In genomic region chr19:35546532-35546931, GRCh38 we compare ENCODE assay signal across 10 cellular contexts. TPM values are rescaled to one million over a fixed set of nuclear protein-coding genes. Genes with fewer than 3 reads are reported as not detected.
DNase-seq lines count a peak whose midpoint lies in the region; ATAC-seq and TF ChIP-seq lines count a peak whose summit lies in the region.
"Had no signal": no experiment of that assay in that cellular context is flagged by ENCODE, and none has a peak within 500 bp of the region (broad histone marks: within the 10 kb centered on the region; RNA-seq: fewer than 3 reads in every experiment).

No MANE protein-coding gene starts in this region.

- no peak overlapping the region for H3K27ac ChIP-seq in RWPE2 (ENCODE audit: poor library complexity, severe bottlenecking)
- no peak overlapping the region for H3K27ac ChIP-seq in esophagus muscularis mucosa (replicated peaks in 1 of 4)

- TF ChIP-seq POLR2A in esophagus muscularis mucosa (IDR thresholded peaks at IDR 0.05; ENCODE audit: low read depth), result no peak

- WGBS in esophagus muscularis mucosa, result 90% methylated on average over 8 of the region's 8 CpGs

- intact Hi-C loops in esophagus muscularis mucosa (cut with DNase I), result loop anchor here (5.0 kb wide), 3 partner anchors 66 to 171 kb away; partner anchors contain the start of genes HAUS5, KMT2B and RBM42

- no peak for ATAC-seq in RWPE2 (ENCODE audit: low read depth)
- no peak for ATAC-seq in HG02571 (IDR thresholded peaks at IDR 0.05; ENCODE audit: unreplicated experiment)
- no peak for ATAC-seq in HG02870 (IDR thresholded peaks at IDR 0.05; ENCODE audit: unreplicated experiment)

- H3K36me3 ChIP-seq in RWPE2 (ENCODE audit: low read depth) (peaks cover 19% of the 10 kb centered on the region), esophagus muscularis mucosa (peaks cover 4 to 31% (median 21%) of the 10 kb centered on the region in 4 donors)

- H3K4me1 ChIP-seq in RWPE2 (ENCODE audit: insufficient read depth, poor library complexity, severe bottlenecking) (peaks cover 6% of the 10 kb centered on the region), esophagus muscularis mucosa (peaks cover 16 to 38% (median 28%) of the 10 kb centered on the region in 4 donors)

- no peaks in the 10 kb centered on the region for H3K9me3 ChIP-seq in RWPE2 (ENCODE audit: severe bottlenecking)
- H3K9me3 ChIP-seq in esophagus muscularis mucosa, result no peaks in the 10 kb centered on the region

- TF ChIP-seq CTCF in GM12865 (IDR thresholded peaks at IDR 0.05; ENCODE audit: insufficient read depth, low read depth, low read length, missing control alignments) (no peak), RWPE2 (IDR thresholded peaks at IDR 0.05; ENCODE audit: poor library complexity, severe bottlenecking) (no peak), esophagus muscularis mucosa (IDR thresholded peaks at IDR 0.05) (no peak)

- no peak for TF ChIP-seq EP300 in esophagus muscularis mucosa (IDR thresholded peaks at IDR 0.05)

- H3K27me3 ChIP-seq in RWPE2 (ENCODE audit: insufficient read depth, poor library complexity, severe bottlenecking) (no peaks in the 10 kb centered on the region), esophagus muscularis mucosa (no peaks in the 10 kb centered on the region)

- DNase-seq in GM12865 (ENCODE audit: low read depth), result no peak
- DNase-seq in RWPE2 (ENCODE audit: low spot score), result no peak
- no peak for DNase-seq in esophagus muscularis mucosa (ENCODE audit: extremely low spot score)
- no peak for DNase-seq in skeletal muscle cell (ENCODE audit: low read depth)
- DNase-seq in SW480 (ENCODE audit: low spot score), result no peak
- DNase-seq in DMS 273 treated with DMSO at 0.1 percent for 48 hours (lab: John Stamatoyannopoulos, UW), result no peak
- DNase-seq: NCI-H187 treated with DMSO at 0.1 percent for 48 hours had no signal

- H3K4me3 ChIP-seq in GM12865 (ENCODE audit: low read depth, low read length) (peak overlapping the region; percentile 85), RWPE2 (ENCODE audit: severe bottlenecking) (peak overlapping the region; percentile 65), esophagus muscularis mucosa (peak overlapping the region; percentile 79 to 89 (median 84)), skeletal muscle cell (ENCODE audit: low read depth, low read length) (peak overlapping the region; percentile 90)

RNA-seq across cellular contexts. Expression of gene TMEM147, which starts 1.1 kb away (rescaled TPM):
- 100 to 1,000 TPM in 2 of 4 donors, 10 to 100 TPM in 2; 47.3 to 109 (median 91.6) TPM for total RNA-seq in esophagus muscularis mucosa

RNA-seq across cellular contexts. Expression of gene GAPDHS, which starts 13.3 kb away (rescaled TPM):
- not detected for total RNA-seq in esophagus muscularis mucosa
- total RNA-seq: mucosa of gallbladder had no signal

RNA-seq across cellular contexts. Expression of gene ATP4A, which starts 16.9 kb away (rescaled TPM):
- not detected for total RNA-seq in esophagus muscularis mucosa
- total RNA-seq: mucosa of gallbladder had no signal

RNA-seq across cellular contexts. Expression of gene SBSN, which starts 18.4 kb away (rescaled TPM):
- not detected for total RNA-seq in esophagus muscularis mucosa
- total RNA-seq: mucosa of gallbladder had no signal

RNA-seq across cellular contexts. Expression of gene DMKN, which starts 33.1 kb away (rescaled TPM):
- 1 to 10 TPM; 1.7 to 5.5 (median 3.8) TPM for total RNA-seq in esophagus muscularis mucosa
